In the genomic region with DNA sequence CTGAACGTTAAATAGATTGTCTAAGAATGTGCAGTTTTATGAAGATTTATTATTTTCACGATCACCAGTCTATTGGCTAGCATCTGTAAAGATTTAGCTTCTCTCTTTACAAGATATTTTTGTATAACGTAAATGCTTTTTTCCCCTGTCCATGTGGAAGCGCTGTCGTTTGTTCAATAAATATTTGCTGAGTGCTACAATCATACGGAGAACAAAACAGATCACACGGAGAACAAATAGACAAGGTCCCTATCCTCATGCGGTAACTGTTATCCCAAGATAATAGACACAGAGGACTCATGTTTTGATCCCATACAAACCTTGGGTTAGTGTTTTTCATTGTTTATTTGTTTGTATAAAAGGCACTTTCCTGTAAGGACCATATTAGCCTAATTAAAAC, we compare ENCODE assay signal across 1 cellular context.
TF ChIP-seq lines count a peak whose summit lies in the region.

No MANE protein-coding gene starts in this region.

TF ChIP-seq in HepG2, 621 proteins besides CTCF, POLR2A, EP300 and RAD21 (continued from another document):
- TF ChIP-seq RARG (CRISPR knock-in tag; IDR thresholded peaks at IDR 0.05; ENCODE audit: low read depth) (no peak), GATAD2A (CRISPR knock-in tag; IDR thresholded peaks at IDR 0.05) (peak; percentile 48; the same call in 1 of the 2 replicates), SPEN (CRISPR knock-in tag; IDR thresholded peaks at IDR 0.05; ENCODE audit: low read depth) (no peak), SOX6 (IDR thresholded peaks at IDR 0.05) (no peak), SOX6 (CRISPR knock-in tag; IDR thresholded peaks at IDR 0.05) (peak; percentile 88), ZNF329 (CRISPR knock-in tag; IDR thresholded peaks at IDR 0.05; ENCODE audit: low read depth) (no peak), GATAD1 (CRISPR knock-in tag; IDR thresholded peaks at IDR 0.05) (no peak), ZBTB42 (CRISPR knock-in tag; IDR thresholded peaks at IDR 0.05) (no peak)
- TF ChIP-seq, protein P1, sequence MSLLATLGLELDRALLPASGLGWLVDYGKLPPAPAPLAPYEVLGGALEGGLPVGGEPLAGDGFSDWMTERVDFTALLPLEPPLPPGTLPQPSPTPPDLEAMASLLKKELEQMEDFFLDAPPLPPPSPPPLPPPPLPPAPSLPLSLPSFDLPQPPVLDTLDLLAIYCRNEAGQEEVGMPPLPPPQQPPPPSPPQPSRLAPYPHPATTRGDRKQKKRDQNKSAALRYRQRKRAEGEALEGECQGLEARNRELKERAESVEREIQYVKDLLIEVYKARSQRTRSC (CRISPR knock-in tag; IDR thresholded peaks at IDR 0.05; ENCODE audit: low read depth): no peak
- TF ChIP-seq, protein P2, sequence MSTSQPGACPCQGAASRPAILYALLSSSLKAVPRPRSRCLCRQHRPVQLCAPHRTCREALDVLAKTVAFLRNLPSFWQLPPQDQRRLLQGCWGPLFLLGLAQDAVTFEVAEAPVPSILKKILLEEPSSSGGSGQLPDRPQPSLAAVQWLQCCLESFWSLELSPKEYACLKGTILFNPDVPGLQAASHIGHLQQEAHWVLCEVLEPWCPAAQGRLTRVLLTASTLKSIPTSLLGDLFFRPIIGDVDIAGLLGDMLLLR (CRISPR knock-in tag; IDR thresholded peaks at IDR 0.05): no peak
